Comparison of ENCODE assay signal across 1 cellular context in the genomic region with DNA sequence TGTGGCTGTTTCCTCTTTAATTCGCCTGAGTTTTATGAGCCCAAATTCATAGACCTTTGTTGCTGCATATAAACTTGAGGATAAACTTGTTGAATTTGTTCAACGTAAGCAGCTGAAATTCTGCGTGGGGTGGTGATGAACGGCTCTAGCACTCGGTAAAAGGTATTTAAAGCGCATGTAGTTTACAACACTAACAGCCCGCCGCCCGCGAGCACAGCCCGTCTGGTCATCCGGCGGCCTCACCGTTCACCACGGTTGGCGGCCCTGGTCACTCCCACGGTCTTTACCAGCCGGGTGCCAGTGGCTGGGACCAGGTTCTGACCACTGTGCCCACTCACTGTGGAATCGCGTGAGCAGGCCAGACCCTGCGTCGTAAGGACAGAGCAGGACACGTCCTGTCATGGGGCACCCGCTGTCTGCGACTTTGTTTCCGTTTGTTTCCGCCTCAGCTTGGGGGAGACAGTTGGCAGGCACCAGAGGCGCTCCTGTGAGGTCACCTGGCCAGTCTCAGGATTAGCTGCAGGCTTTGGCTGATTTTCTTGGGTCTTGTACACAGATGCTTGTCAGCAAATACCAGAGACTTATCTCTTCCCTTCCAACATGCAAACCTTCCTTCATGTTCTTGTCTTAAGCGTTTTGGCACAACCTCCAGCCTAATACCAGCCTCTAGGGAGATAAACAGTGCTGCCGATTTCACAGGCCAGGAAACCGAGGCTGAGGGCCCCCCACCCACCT.
TF ChIP-seq lines count a peak whose summit lies in the region.

No MANE protein-coding gene starts in this region.

TF ChIP-seq in GM12878, 131 proteins besides CTCF, POLR2A, EP300 and RAD21:
- TF ChIP-seq, protein P1, sequence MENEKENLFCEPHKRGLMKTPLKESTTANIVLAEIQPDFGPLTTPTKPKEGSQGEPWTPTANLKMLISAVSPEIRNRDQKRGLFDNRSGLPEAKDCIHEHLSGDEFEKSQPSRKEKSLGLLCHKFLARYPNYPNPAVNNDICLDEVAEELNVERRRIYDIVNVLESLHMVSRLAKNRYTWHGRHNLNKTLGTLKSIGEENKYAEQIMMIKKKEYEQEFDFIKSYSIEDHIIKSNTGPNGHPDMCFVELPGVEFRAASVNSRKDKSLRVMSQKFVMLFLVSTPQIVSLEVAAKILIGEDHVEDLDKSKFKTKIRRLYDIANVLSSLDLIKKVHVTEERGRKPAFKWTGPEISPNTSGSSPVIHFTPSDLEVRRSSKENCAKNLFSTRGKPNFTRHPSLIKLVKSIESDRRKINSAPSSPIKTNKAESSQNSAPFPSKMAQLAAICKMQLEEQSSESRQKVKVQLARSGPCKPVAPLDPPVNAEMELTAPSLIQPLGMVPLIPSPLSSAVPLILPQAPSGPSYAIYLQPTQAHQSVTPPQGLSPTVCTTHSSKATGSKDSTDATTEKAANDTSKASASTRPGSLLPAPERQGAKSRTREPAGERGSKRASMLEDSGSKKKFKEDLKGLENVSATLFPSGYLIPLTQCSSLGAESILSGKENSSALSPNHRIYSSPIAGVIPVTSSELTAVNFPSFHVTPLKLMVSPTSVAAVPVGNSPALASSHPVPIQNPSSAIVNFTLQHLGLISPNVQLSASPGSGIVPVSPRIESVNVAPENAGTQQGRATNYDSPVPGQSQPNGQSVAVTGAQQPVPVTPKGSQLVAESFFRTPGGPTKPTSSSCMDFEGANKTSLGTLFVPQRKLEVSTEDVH (IDR thresholded peaks at IDR 0.05; ENCODE audit: low read depth, partially characterized antibody), result no peak
- TF ChIP-seq STAT1 (conservative IDR thresholded peaks at IDR 0.05), result no peak
- TF ChIP-seq, protein P2, sequence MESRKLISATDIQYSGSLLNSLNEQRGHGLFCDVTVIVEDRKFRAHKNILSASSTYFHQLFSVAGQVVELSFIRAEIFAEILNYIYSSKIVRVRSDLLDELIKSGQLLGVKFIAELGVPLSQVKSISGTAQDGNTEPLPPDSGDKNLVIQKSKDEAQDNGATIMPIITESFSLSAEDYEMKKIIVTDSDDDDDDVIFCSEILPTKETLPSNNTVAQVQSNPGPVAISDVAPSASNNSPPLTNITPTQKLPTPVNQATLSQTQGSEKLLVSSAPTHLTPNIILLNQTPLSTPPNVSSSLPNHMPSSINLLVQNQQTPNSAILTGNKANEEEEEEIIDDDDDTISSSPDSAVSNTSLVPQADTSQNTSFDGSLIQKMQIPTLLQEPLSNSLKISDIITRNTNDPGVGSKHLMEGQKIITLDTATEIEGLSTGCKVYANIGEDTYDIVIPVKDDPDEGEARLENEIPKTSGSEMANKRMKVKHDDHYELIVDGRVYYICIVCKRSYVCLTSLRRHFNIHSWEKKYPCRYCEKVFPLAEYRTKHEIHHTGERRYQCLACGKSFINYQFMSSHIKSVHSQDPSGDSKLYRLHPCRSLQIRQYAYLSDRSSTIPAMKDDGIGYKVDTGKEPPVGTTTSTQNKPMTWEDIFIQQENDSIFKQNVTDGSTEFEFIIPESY (IDR thresholded peaks at IDR 0.05), result peak; percentile 40; the same call in 1 of the 2 replicates
- no peak for TF ChIP-seq CBX5 (IDR thresholded peaks at IDR 0.05; ENCODE audit: low read depth)
- TF ChIP-seq NRF1 (conservative IDR thresholded peaks at IDR 0.05; ENCODE audit: low read depth, low read length), result no peak
- TF ChIP-seq HDAC6 (IDR thresholded peaks at IDR 0.05; ENCODE audit: unreplicated experiment), result no peak
- TF ChIP-seq NBN (IDR thresholded peaks at IDR 0.05), result no peak
- no peak for TF ChIP-seq CREB1 (IDR thresholded peaks at IDR 0.05; ENCODE audit: low read depth)
